ENCODE assay signal across 24 cellular contexts in genomic region chr17:67471118-67471517, GRCh38.
DNase-seq lines count a peak whose midpoint lies in the region; ATAC-seq, FAIRE-seq and TF ChIP-seq lines count a peak whose summit lies in the region.
"Had no signal": no experiment of that assay in that cellular context is flagged by ENCODE, and none has a peak within 500 bp of the region (broad histone marks: within the 10 kb centered on the region; RNA-seq: fewer than 3 reads in every experiment).

No MANE protein-coding gene starts in this region.

- TF ChIP-seq EP300 in K562 (IDR thresholded peaks at IDR 0.05; ENCODE audit: low read length): no peak

- intact Hi-C loops in CD4-positive, alpha-beta T cell (cut with DNase I, micrococcal nuclease): loop anchor here in 1 of 2 experiments (10.0 kb wide), 1 partner anchor 46 kb away; no protein-coding TSS in a partner anchor
- intact Hi-C loops in K562 (cut with micrococcal nuclease): no loop called here
- intact Hi-C loops in CD14-positive monocyte (cut with micrococcal nuclease): loop anchor here in 1 of 2 donors (5.0 to 10.0 kb wide), 2 partner anchors 34 to 96 kb away; partner anchors contain the start of gene PITPNC1
- intact Hi-C loops in pancreas (cut with DNase I): loop anchor here in 1 of 3 donors (10.0 kb wide), 1 partner anchor 76 kb away; no protein-coding TSS in a partner anchor

- DNase-seq in CD4-positive, alpha-beta T cell: no peak
- DNase-seq in K562 (ENCODE audit: extremely low read depth in 1 of 4, low spot score in 3 of 4) (no peak), CD14-positive monocyte (ENCODE audit: low spot score) (no peak), pancreas (no peak)
- DNase-seq: 8988T; ACHN; BE2C; C1 segment of cervical spinal cord; CD4-positive, alpha-beta memory T cell; CD8-positive, alpha-beta memory T cell; COR-L47; DMS 273 treated with DMSO at 0.1 percent for 48 hours; DMS153; DMS53; DMS79; DND-41; EL; GDM1 had no signal

- no peaks in the 10 kb centered on the region for H4K20me1 ChIP-seq in K562 (replicated peaks; ENCODE audit: control insufficient read depth, insufficient read depth, low read length)

- WGBS in K562 (ENCODE audit: insufficient coverage, low coverage, missing lambda C conversion rate): 5% methylated on average over 1 of the region's 1 CpG
- WGBS in pancreas, 2 donors: 96 to 99% methylated on average over 1 of the region's 1 CpG

- no peak overlapping the region for H3K4me3 Mint-ChIP-seq in CD4-positive, alpha-beta T cell
- no peak overlapping the region for H3K4me3 Mint-ChIP-seq in CD14-positive monocyte
- H3K4me3 Mint-ChIP-seq: CD8-positive, alpha-beta memory T cell had no signal

- no peaks in the 10 kb centered on the region for H3K27me3 ChIP-seq in CD4-positive, alpha-beta T cell (ENCODE audit: control insufficient read depth, insufficient read depth, low read length)
- H3K27me3 ChIP-seq in K562 (ENCODE audit: control insufficient read depth in 2 of 2, insufficient read depth in 2 of 2, low read length in 2 of 2): peaks cover 10 to 35% of the 10 kb centered on the region in 2 experiments; a peak in 3 of 5 replicates
- H3K27me3 ChIP-seq in pancreas: no peaks in the 10 kb centered on the region
- H3K27me3 ChIP-seq: BE2C, BLaER1 had no signal

- in situ Hi-C loops in K562 (cut with MboI): no loop called here

- no peak overlapping the region for H3K4me3 ChIP-seq in HEK293 (ENCODE audit: low read depth, low read length)
- H3K4me3 ChIP-seq in K562: no peak overlapping the region
- no peak overlapping the region for H3K4me3 ChIP-seq in pancreas
- H3K4me3 ChIP-seq: BLaER1, GM12878 had no signal

- no peak overlapping the region for H3K9ac ChIP-seq in K562 (ENCODE audit: insufficient read depth in 1 of 2, low read depth in 2 of 2, low read length in 2 of 2)
- H3K9ac ChIP-seq: BLaER1 had no signal

- H3K36me3 Mint-ChIP-seq in CD4-positive, alpha-beta T cell (ENCODE audit: low read depth): no peaks in the 10 kb centered on the region
- no peaks in the 10 kb centered on the region for H3K36me3 Mint-ChIP-seq in CD14-positive monocyte

- no peaks in the 10 kb centered on the region for H3K9me3 ChIP-seq in CD4-positive, alpha-beta T cell (ENCODE audit: control insufficient read depth, low read length)
- H3K9me3 ChIP-seq in HEK293 (ENCODE audit: control insufficient read depth, insufficient read depth, low read depth, low read length) (no peaks in the 10 kb centered on the region), K562 (replicated peaks; ENCODE audit: control insufficient read depth, insufficient read depth, low read depth, low read length) (no peaks in the 10 kb centered on the region), pancreas (no peaks in the 10 kb centered on the region)
- H3K9me3 ChIP-seq: BE2C had no signal

- no peak for TF ChIP-seq POLR2A in K562 (conservative IDR thresholded peaks at IDR 0.05)

- no peak for TF ChIP-seq CTCF in CD4-positive, alpha-beta T cell (IDR thresholded peaks at IDR 0.05)
- TF ChIP-seq CTCF in HEK293 (tag by site-specific recombination; IDR thresholded peaks at IDR 0.05) (no peak), K562 (IDR thresholded peaks at IDR 0.05 in 2 of 3, conservative IDR thresholded peaks at IDR 0.05 in 1 of 3; ENCODE audit: insufficient read depth in 2 of 3, low read depth in 1 of 3, low read length in 3 of 3) (no peak), CD14-positive monocyte (IDR thresholded peaks at IDR 0.05) (no peak), pancreas (IDR thresholded peaks at IDR 0.05) (no peak)

- H3K4me2 ChIP-seq in K562 (ENCODE audit: insufficient read depth, low read length): no peak overlapping the region
- H3K4me2 ChIP-seq: BLaER1 had no signal

- no TSS peak for BruUV-seq in K562 (replicated peaks; lab: Mats Ljungman, UMichigan)

- peak overlapping the region; percentile 21 for H3K27ac ChIP-seq in CD4-positive, alpha-beta T cell (ENCODE audit: low read depth, low read length)
- H3K27ac ChIP-seq in HEK293 (ENCODE audit: extremely low read depth, low read depth, low read length) (no peak overlapping the region), K562 (ENCODE audit: extremely low read depth, low read depth, low read length) (no peak overlapping the region), pancreas (no peak overlapping the region)
- H3K27ac ChIP-seq: BLaER1 had no signal

- H3K79me2 ChIP-seq in K562 (ENCODE audit: control insufficient read depth, insufficient read depth, low read length): no peaks in the 10 kb centered on the region

- peaks cover 5% of the 10 kb centered on the region; the same call in 1 of the 2 replicates for H3K4me1 ChIP-seq in HEK293 (ENCODE audit: control insufficient read depth, insufficient read depth, low read length)
- no peaks in the 10 kb centered on the region for H3K4me1 ChIP-seq in K562 (replicated peaks in 1 of 2; ENCODE audit: control insufficient read depth in 2 of 2, insufficient read depth in 2 of 2, low read length in 2 of 2)
- peaks cover 0 to 7% (median 3%) of the 10 kb centered on the region in 3 donors for H3K4me1 ChIP-seq in pancreas

- ATAC-seq in CD4-positive, alpha-beta T cell (ENCODE audit: poor library complexity): no peak
- ATAC-seq in K562: no peak
- ATAC-seq in pancreas: no peak
- ATAC-seq: GM12878 had no signal

- H3K36me3 ChIP-seq in HEK293 (ENCODE audit: control insufficient read depth in 2 of 2, insufficient read depth in 1 of 2, low read length in 2 of 2) (no peaks in the 10 kb centered on the region), K562 (ENCODE audit: control insufficient read depth, insufficient read depth, low read length) (no peaks in the 10 kb centered on the region), pancreas (no peaks in the 10 kb centered on the region)
- H3K36me3 ChIP-seq: BE2C, BLaER1 had no signal

- H3K27ac Mint-ChIP-seq in CD4-positive, alpha-beta T cell: no peak overlapping the region
- no peak overlapping the region for H3K27ac Mint-ChIP-seq in CD14-positive monocyte

- TF ChIP-seq RAD21 in K562 (CRISPR knock-in tag; conservative IDR thresholded peaks at IDR 0.05 in 1 of 2, IDR thresholded peaks at IDR 0.05 in 1 of 2): no peak

- no peaks in the 10 kb centered on the region for H3K9me3 Mint-ChIP-seq in CD4-positive, alpha-beta T cell
- no peaks in the 10 kb centered on the region for H3K9me3 Mint-ChIP-seq in CD14-positive monocyte
- H3K9me3 Mint-ChIP-seq: CD4-positive, alpha-beta memory T cell; CD8-positive, alpha-beta memory T cell had no signal

- no peaks in the 10 kb centered on the region for H3K27me3 Mint-ChIP-seq in CD4-positive, alpha-beta T cell
- H3K27me3 Mint-ChIP-seq in CD14-positive monocyte (ENCODE audit: low read depth in 3 of 3): peaks cover 0 to 7% (median 5%) of the 10 kb centered on the region in 3 donors
- H3K27me3 Mint-ChIP-seq: CD4-positive, alpha-beta memory T cell; CD8-positive, alpha-beta memory T cell had no signal

- H3K4me1 Mint-ChIP-seq in CD4-positive, alpha-beta T cell (ENCODE audit: low read depth): peaks cover 75% of the 10 kb centered on the region
- H3K4me1 Mint-ChIP-seq in CD14-positive monocyte: peaks cover 34% of the 10 kb centered on the region

- CTCF ChIA-PET in CD4-positive, alpha-beta T cell (lab: Charles Lee): interaction anchor here (1.7 to 9.2 kb wide), 2 partner anchors 29 to 93 kb away, joined by 5 to 187 read pairs; partner anchors contain the start of gene PITPNC1
- CTCF ChIA-PET in HEK293 (lab: Yijun Ruan, JAX): no interaction called here
- CTCF ChIA-PET in K562 (lab: Yijun Ruan, JAX; ENCODE audit: low intra/inter-chr PET ratio): no interaction called here

- POLR2A ChIA-PET in CD4-positive, alpha-beta T cell (lab: Charles Lee): interaction anchor here (1.2 kb wide), 1 partner anchor 8 kb away, joined by 4 read pairs; no protein-coding TSS in a partner anchor
- POLR2A ChIA-PET in HEK293 (lab: Yijun Ruan, JAX): no interaction called here
- POLR2A ChIA-PET in K562 (lab: Yijun Ruan, JAX): no interaction called here

- H2AFZ ChIP-seq in K562 (ENCODE audit: low read depth, low read length): no peak overlapping the region

- H3K9me1 ChIP-seq in K562 (ENCODE audit: control insufficient read depth, insufficient read depth, low read length): no peaks in the 10 kb centered on the region

- no peak for FAIRE-seq in K562 (lab: Jason Lieb, UNC)
- no peak for FAIRE-seq in pancreas (lab: Jason Lieb, UNC)
- FAIRE-seq: A204.1, GM12878, GM12892, GM18507 had no signal

TF ChIP-seq in HEK293, 187 proteins besides CTCF, POLR2A, EP300 and RAD21 (continues in another document):
- TF ChIP-seq ZNF610 (tag by site-specific recombination; IDR thresholded peaks at IDR 0.05; ENCODE audit: borderline replicate concordance): no peak

TF ChIP-seq in K562, 482 proteins besides CTCF, POLR2A, EP300 and RAD21:
- TF ChIP-seq ZNF280B (CRISPR knock-in tag; IDR thresholded peaks at IDR 0.05) (no peak), RBM25 (IDR thresholded peaks at IDR 0.05; ENCODE audit: low read depth, low read length, severe bottlenecking) (peak; percentile 63), ZNF146 (CRISPR knock-in tag; IDR thresholded peaks at IDR 0.05; ENCODE audit: unreplicated experiment) (peak; percentile 78)
